ENCODE assay signal across 24 cellular contexts in the genomic region with DNA sequence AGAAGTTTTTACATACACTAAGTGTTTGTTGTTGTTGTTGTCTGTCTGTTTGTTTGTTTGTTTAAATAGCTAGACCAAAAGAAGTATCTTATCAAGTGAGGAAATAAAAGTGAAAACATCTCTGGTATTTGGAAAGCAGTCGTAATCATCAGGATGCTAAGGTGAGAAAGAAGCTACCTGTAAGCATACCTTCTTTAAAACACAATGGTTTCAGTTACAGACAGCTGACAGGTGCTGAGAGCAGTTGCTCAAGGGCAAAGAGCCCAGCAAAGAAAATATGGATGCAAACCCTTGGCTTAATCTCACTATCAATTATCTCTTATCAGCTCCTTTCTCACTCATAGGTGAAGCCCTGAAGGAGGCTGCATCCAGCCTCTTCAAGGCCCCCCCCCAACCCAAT.
"Had no signal": no experiment of that assay in that cellular context is flagged by ENCODE, and none has a peak within 500 bp of the region (broad histone marks: within the 10 kb centered on the region; RNA-seq: fewer than 3 reads in every experiment).

No MANE protein-coding gene starts in this region.

- ATAC-seq: left colon; mucosa of descending colon; natural killer cell treated with Interleukin-12 subunit alpha and Interleukin-12 subunit beta and Interleukin-15 and Interleukin-18, amount 100 ng/mL, for 72 hours; stimulated activated effector memory CD8-positive, alpha-beta T cell treated with anti-CD3 and anti-CD28 coated beads, Interleukin-12 subunit alpha, Interleukin-12 subunit beta, amount 100 ng/mL, for 72 hours had no signal

- H3K4me3 Mint-ChIP-seq: immature natural killer cell; naive thymus-derived CD4-positive, alpha-beta T cell; natural killer cell treated with Interleukin-12 subunit alpha and Interleukin-12 subunit beta and Interleukin-15 and Interleukin-18, amount 100 ng/mL, for 72 hours; stimulated activated effector memory CD8-positive, alpha-beta T cell treated with anti-CD3 and anti-CD28 coated beads, Interleukin-12 subunit alpha, Interleukin-12 subunit beta, amount 100 ng/mL, for 72 hours; stimulated activated naive CD8-positive, alpha-beta T cell treated with anti-CD3 and anti-CD28 coated beads, Interleukin-15, Interleukin-2, amounts not matched to agents 100 ng/mL and 50 ng/mL, for 24 hours had no signal

- H3K9me3 ChIP-seq: left ventricle myocardium inferior, mucosa of descending colon, ovary, right atrium auricular region, right lobe of liver, spleen, suprapubic skin, thoracic aorta, tibial artery, uterus had no signal

- H3K4me3 ChIP-seq: left ventricle myocardium inferior, lung, mucosa of descending colon, ovary, right atrium auricular region, right lobe of liver, skin epidermis, spleen, suprapubic skin, thoracic aorta, tibial artery, uterus had no signal

- H3K27me3 Mint-ChIP-seq: progenitor cell of endocrine pancreas; stimulated activated naive CD8-positive, alpha-beta T cell treated with anti-CD3 and anti-CD28 coated beads, Interleukin-15, Interleukin-2, amounts not matched to agents 100 ng/mL and 50 ng/mL, for 24 hours had no signal

- H3K4me1 ChIP-seq: left ventricle myocardium inferior, right atrium auricular region, suprapubic skin, tibial artery, uterus had no signal

- H3K27ac ChIP-seq: left ventricle myocardium inferior, ovary, right atrium auricular region, right lobe of liver, skin epidermis, spleen, suprapubic skin, thoracic aorta, tibial artery, uterus had no signal

- H3K36me3 ChIP-seq: left ventricle myocardium inferior, ovary, right atrium auricular region, right lobe of liver, spleen, suprapubic skin, thoracic aorta, tibial artery, uterus had no signal

- H3K27ac Mint-ChIP-seq: immature natural killer cell; naive thymus-derived CD4-positive, alpha-beta T cell; natural killer cell treated with Interleukin-12 subunit alpha and Interleukin-12 subunit beta and Interleukin-15 and Interleukin-18, amount 100 ng/mL, for 72 hours; progenitor cell of endocrine pancreas; stimulated activated effector memory CD8-positive, alpha-beta T cell treated with anti-CD3 and anti-CD28 coated beads, Interleukin-12 subunit alpha, Interleukin-12 subunit beta, amount 100 ng/mL, for 72 hours; stimulated activated naive CD8-positive, alpha-beta T cell treated with anti-CD3 and anti-CD28 coated beads, Interleukin-15, Interleukin-2, amounts not matched to agents 100 ng/mL and 50 ng/mL, for 24 hours had no signal

- H3K36me3 Mint-ChIP-seq: immature natural killer cell; naive thymus-derived CD4-positive, alpha-beta T cell; natural killer cell treated with Interleukin-12 subunit alpha and Interleukin-12 subunit beta and Interleukin-15 and Interleukin-18, amount 100 ng/mL, for 72 hours; stimulated activated effector memory CD8-positive, alpha-beta T cell treated with anti-CD3 and anti-CD28 coated beads, Interleukin-12 subunit alpha, Interleukin-12 subunit beta, amount 100 ng/mL, for 72 hours had no signal

- H3K27me3 ChIP-seq: ovary, right atrium auricular region, right lobe of liver, spleen, suprapubic skin, tibial artery, uterus had no signal

- DNase-seq: hypothalamus; immature natural killer cell; kidney; left colon; left ventricle myocardium inferior; midbrain; mucosa of descending colon; naive thymus-derived CD4-positive, alpha-beta T cell; ovary; spleen; stimulated activated CD4-positive, alpha-beta T cell treated with anti-CD3 and anti-CD28 coated beads, Interleukin-4, amount 100 ng/mL, for 24 hours; stimulated activated naive CD4-positive, alpha-beta T cell; tibial artery; uterus had no signal

- H3K4me1 Mint-ChIP-seq: immature natural killer cell; stimulated activated effector memory CD8-positive, alpha-beta T cell treated with anti-CD3 and anti-CD28 coated beads, Interleukin-12 subunit alpha, Interleukin-12 subunit beta, amount 100 ng/mL, for 72 hours had no signal

- H3K9me3 Mint-ChIP-seq: immature natural killer cell; natural killer cell treated with Interleukin-12 subunit alpha and Interleukin-12 subunit beta and Interleukin-15 and Interleukin-18, amount 100 ng/mL, for 72 hours; stimulated activated effector memory CD8-positive, alpha-beta T cell treated with anti-CD3 and anti-CD28 coated beads, Interleukin-12 subunit alpha, Interleukin-12 subunit beta, amount 100 ng/mL, for 72 hours; stimulated activated naive CD8-positive, alpha-beta T cell treated with anti-CD3 and anti-CD28 coated beads, Interleukin-15, Interleukin-2, amounts not matched to agents 100 ng/mL and 50 ng/mL, for 24 hours had no signal
